ENCODE assay signal across 7 cellular contexts in the genomic region with DNA sequence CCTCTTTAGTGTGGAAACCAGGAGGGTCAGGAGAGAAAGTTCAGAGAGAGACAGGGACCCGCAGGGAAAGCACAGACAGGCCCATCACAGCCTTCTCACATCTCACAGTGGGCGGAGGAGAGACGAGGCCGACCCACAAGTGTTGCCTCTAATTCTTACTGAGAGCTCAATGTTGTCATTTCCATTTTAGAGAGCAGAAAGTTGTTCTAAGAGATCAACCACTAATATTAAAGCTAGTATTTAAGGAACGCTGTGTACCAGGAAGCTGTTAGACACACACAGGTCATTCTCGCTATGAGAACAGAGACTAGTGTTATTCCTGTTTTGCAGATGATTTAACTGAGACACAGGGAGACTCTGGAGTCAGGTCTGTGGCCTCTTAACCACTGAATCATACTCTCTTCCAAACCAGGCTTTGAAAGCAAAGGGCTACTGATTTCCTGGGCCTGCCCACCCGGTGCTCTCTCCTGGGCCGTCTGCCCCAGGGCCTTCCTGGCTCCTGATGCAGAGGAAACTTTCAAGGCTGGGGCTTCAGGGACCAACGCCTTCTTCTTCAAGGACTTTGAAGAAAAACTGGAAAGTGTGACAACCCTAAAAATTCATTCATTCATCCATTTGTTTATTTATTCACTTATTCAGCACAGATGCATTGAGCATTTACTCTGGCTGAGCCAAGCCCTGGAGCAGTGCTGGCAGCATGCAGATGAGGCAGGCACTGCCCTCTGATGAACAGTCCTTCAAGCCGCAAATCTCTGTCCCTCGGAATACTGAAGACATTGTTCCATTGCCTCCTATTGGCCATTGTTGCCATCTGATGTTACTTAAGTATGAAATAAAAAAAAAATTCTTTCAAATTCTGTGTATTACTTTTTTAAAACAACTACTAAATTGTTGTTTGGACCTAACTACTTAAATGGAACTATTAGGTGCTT. TPM values are rescaled to one million over a fixed set of nuclear protein-coding genes. Genes with fewer than 3 reads are reported as not detected.
DNase-seq lines count a peak whose midpoint lies in the region; ATAC-seq, FAIRE-seq and TF ChIP-seq lines count a peak whose summit lies in the region.

No MANE protein-coding gene starts in this region.

- no peak overlapping the region for H3K4me2 ChIP-seq in PC-9
- H3K4me2 ChIP-seq in endothelial cell of umbilical vein (ENCODE audit: insufficient read depth, low read length) = peak overlapping the region; percentile 46
- H3K4me2 ChIP-seq in mesendoderm (ENCODE audit: low read length) = no peak overlapping the region

- dilution Hi-C loops in endothelial cell of umbilical vein (cut with MboI; ENCODE audit: extremely low pct_ligation_motif_present, low sequenced_read_pairs) = no loop called here

- no peak overlapping the region for H3K9ac ChIP-seq in endothelial cell of umbilical vein (replicated peaks; ENCODE audit: extremely low read depth, insufficient read depth, low read length)
- H3K9ac ChIP-seq in mesendoderm (ENCODE audit: low read length) = no peak overlapping the region
- no peak overlapping the region for H3K9ac ChIP-seq in colonic mucosa (ENCODE audit: low read depth in 2 of 2, low read length in 2 of 2)

- POLR2A ChIA-PET in PC-9 (lab: Charles Lee; ENCODE audit: unreplicated experiment) (interaction anchor here (0.7 kb wide), 1 partner anchor 74 kb away, joined by 4 read pairs; no protein-coding TSS in a partner anchor), endothelial cell of umbilical vein (lab: Charles Lee) (no interaction called here)

- TF ChIP-seq POLR2A in endothelial cell of umbilical vein (IDR thresholded peaks at IDR 0.05; ENCODE audit: low read depth, low read length) (no peak), uterus (IDR thresholded peaks at IDR 0.05) (no peak)

- no peaks in the 10 kb centered on the region for H3K79me2 ChIP-seq in PC-9 (ENCODE audit: low read depth)
- H3K79me2 ChIP-seq in endothelial cell of umbilical vein (ENCODE audit: control insufficient read depth, insufficient read depth, low read length) = no peaks in the 10 kb centered on the region
- no peaks in the 10 kb centered on the region for H3K79me2 ChIP-seq in mesendoderm (ENCODE audit: control insufficient read depth, insufficient read depth, low read length)

- H4K20me1 ChIP-seq in PC-9 (ENCODE audit: insufficient read depth) (no peaks in the 10 kb centered on the region), endothelial cell of umbilical vein (replicated peaks; ENCODE audit: control insufficient read depth, extremely low read depth, insufficient read depth, low read length) (no peaks in the 10 kb centered on the region)

- no peak overlapping the region for H4K5ac ChIP-seq in mesendoderm (ENCODE audit: low read length)

- H3K4me3 ChIP-seq in PC-9 (no peak overlapping the region), endothelial cell of umbilical vein (replicated peaks in 1 of 3; ENCODE audit: insufficient read depth in 1 of 3, low read depth in 1 of 3, low read length in 3 of 3) (no peak overlapping the region), mesendoderm (ENCODE audit: low read length) (no peak overlapping the region), uterus (no peak overlapping the region), ascending aorta (no peak overlapping the region), colonic mucosa (no peak overlapping the region)

- H3K27me3 ChIP-seq in PC-9 (ENCODE audit: insufficient read depth, low read depth) (no peaks in the 10 kb centered on the region), endothelial cell of umbilical vein (ENCODE audit: control insufficient read depth in 2 of 2, insufficient read depth in 2 of 2, low read length in 2 of 2) (peaks cover 0 to 7% of the 10 kb centered on the region in 2 experiments), mesendoderm (ENCODE audit: insufficient read depth, low read length, poor library complexity) (no peaks in the 10 kb centered on the region), uterus (no peaks in the 10 kb centered on the region), ascending aorta (no peaks in the 10 kb centered on the region), colonic mucosa (no peaks in the 10 kb centered on the region)

- no peak overlapping the region for H2BK120ac ChIP-seq in mesendoderm (ENCODE audit: low read depth, low read length)

- no peak overlapping the region for H4K8ac ChIP-seq in mesendoderm (ENCODE audit: low read depth, low read length)

- H3K36me3 ChIP-seq in PC-9 (ENCODE audit: low read depth) = no peaks in the 10 kb centered on the region
- no peaks in the 10 kb centered on the region for H3K36me3 ChIP-seq in endothelial cell of umbilical vein (ENCODE audit: control insufficient read depth in 2 of 2, extremely low read depth in 1 of 2, insufficient read depth in 2 of 2, low read length in 2 of 2)
- H3K36me3 ChIP-seq in mesendoderm (ENCODE audit: control insufficient read depth, insufficient read depth, low read length) = no peaks in the 10 kb centered on the region
- no peaks in the 10 kb centered on the region for H3K36me3 ChIP-seq in uterus
- H3K36me3 ChIP-seq in ascending aorta = no peaks in the 10 kb centered on the region
- H3K36me3 ChIP-seq in colonic mucosa = no peaks in the 10 kb centered on the region

- DNase-seq in PC-9 (no peak), endothelial cell of umbilical vein (ENCODE audit: low read depth, low spot score) (peak; percentile 32), mesendoderm (no peak), uterus (no peak), ascending aorta (ENCODE audit: low spot score in 2 of 2) (no peak), colonic mucosa (no peak)

- no peak overlapping the region for H3K23ac ChIP-seq in mesendoderm (ENCODE audit: low read length)

- H3K18ac ChIP-seq in mesendoderm (ENCODE audit: low read length) = no peak overlapping the region

- H3K4me1 ChIP-seq in PC-9 (replicated peaks; ENCODE audit: insufficient read depth) = peaks cover 54% of the 10 kb centered on the region
- H3K4me1 ChIP-seq in endothelial cell of umbilical vein (ENCODE audit: control insufficient read depth, extremely low read depth, insufficient read depth, low read length) = peaks cover 24% of the 10 kb centered on the region
- H3K4me1 ChIP-seq in mesendoderm (ENCODE audit: control insufficient read depth, low read depth, low read length) = no peaks in the 10 kb centered on the region
- peaks cover 0 to 3% of the 10 kb centered on the region in 2 donors for H3K4me1 ChIP-seq in uterus
- H3K4me1 ChIP-seq in ascending aorta = no peaks in the 10 kb centered on the region
- no peaks in the 10 kb centered on the region for H3K4me1 ChIP-seq in colonic mucosa

- no peak overlapping the region for H2AK5ac ChIP-seq in mesendoderm (ENCODE audit: low read length)

- no peaks in the 10 kb centered on the region for H3K9me1 ChIP-seq in endothelial cell of umbilical vein (replicated peaks; ENCODE audit: control insufficient read depth, extremely low read depth, insufficient read depth, low read length)

- no peak overlapping the region for H2BK5ac ChIP-seq in mesendoderm (ENCODE audit: low read length)

- no peaks in the 10 kb centered on the region for H3K79me1 ChIP-seq in mesendoderm (ENCODE audit: low read length)

- TF ChIP-seq CTCF in PC-9 (conservative IDR thresholded peaks at IDR 0.05) (no peak; the same call in 1 of the 2 replicates), endothelial cell of umbilical vein (IDR thresholded peaks at IDR 0.05; ENCODE audit: extremely low read depth in 1 of 2, insufficient read depth in 1 of 2, low read depth in 1 of 2, low read length in 2 of 2) (no peak), uterus (IDR thresholded peaks at IDR 0.05) (no peak), ascending aorta (IDR thresholded peaks at IDR 0.05) (no peak), colonic mucosa (IDR thresholded peaks at IDR 0.05) (no peak)

- FAIRE-seq in endothelial cell of umbilical vein (lab: Jason Lieb, UNC) = peak; percentile 75

- no CpG with 5 or more reads among the region's 11 CpGs for WGBS in mesendoderm (ENCODE audit: extremely low coverage, insufficient coverage, low lambda C conversion rate)

- peak overlapping the region; percentile 5 for H3K56ac ChIP-seq in mesendoderm (ENCODE audit: low read length)

- H2AFZ ChIP-seq in PC-9 (peak overlapping the region; percentile 68), endothelial cell of umbilical vein (ENCODE audit: low read depth, low read length) (peak overlapping the region; percentile 88)

- no peak for ATAC-seq in HG03432 (IDR thresholded peaks at IDR 0.05; ENCODE audit: unreplicated experiment)

- peaks cover 7% of the 10 kb centered on the region; the same call in 1 of the 2 replicates for H3K9me3 ChIP-seq in PC-9 (ENCODE audit: insufficient read depth, low read depth)
- no peaks in the 10 kb centered on the region for H3K9me3 ChIP-seq in endothelial cell of umbilical vein (replicated peaks; ENCODE audit: control insufficient read depth, insufficient read depth, low read length)
- no peaks in the 10 kb centered on the region for H3K9me3 ChIP-seq in uterus
- peaks cover 0 to 4% of the 10 kb centered on the region in 2 donors for H3K9me3 ChIP-seq in ascending aorta
- H3K9me3 ChIP-seq in colonic mucosa = no peaks in the 10 kb centered on the region

- H3K27ac ChIP-seq in PC-9 (peak overlapping the region; percentile 78), endothelial cell of umbilical vein (ENCODE audit: insufficient read depth, low read depth, low read length) (peak overlapping the region; percentile 24), mesendoderm (ENCODE audit: low read depth, low read length) (no peak overlapping the region), uterus (peak overlapping the region; percentile 60 to 67), ascending aorta (peak overlapping the region in 1 of 2 donors; percentile 16), colonic mucosa (no peak overlapping the region)

- no peaks in the 10 kb centered on the region for H3K9me2 ChIP-seq in PC-9 (ENCODE audit: insufficient read depth)

- intact Hi-C loops in PC-9 (cut with micrococcal nuclease; ENCODE audit: unreplicated experiment) = no loop called here
- intact Hi-C loops in endothelial cell of umbilical vein (cut with micrococcal nuclease) = loop anchor here (2.0 kb wide), 1 partner anchor 37 kb away; the partner anchor contains the start of gene BIN1
- intact Hi-C loops in uterus (cut with DNase I; ENCODE audit: low total_unique reads) = no loop called here
- intact Hi-C loops in ascending aorta (cut with DNase I) = no loop called here
- intact Hi-C loops in colonic mucosa (cut with DNase I) = loop anchor here (5.0 kb wide), 1 partner anchor 77 kb away; no protein-coding TSS in a partner anchor

- BruUV-seq in PC-9 (replicated peaks; lab: Mats Ljungman, UMichigan) (no TSS peak), endothelial cell of umbilical vein (replicated peaks; lab: Mats Ljungman, UMichigan) (no TSS peak)

- H3F3A ChIP-seq in PC-9 (ENCODE audit: insufficient read depth, low read depth) = peaks cover 13% of the 10 kb centered on the region

- H2BK15ac ChIP-seq in mesendoderm (replicated peaks; ENCODE audit: low read depth) = no peak overlapping the region

- CTCF ChIA-PET in PC-9 (lab: Charles Lee) = interaction anchor here (0.7 kb wide), 2 partner anchors 9 to 106 kb away, joined by 3 to 4 read pairs; no protein-coding TSS in a partner anchor
- CTCF ChIA-PET in endothelial cell of umbilical vein (lab: Charles Lee) = interaction anchor here (1.0 to 3.7 kb wide), 4 partner anchors 10 to 76 kb away, joined by 3 to 18 read pairs (median 6); partner anchors contain the start of gene BIN1

- no peak overlapping the region for H3K4ac ChIP-seq in mesendoderm (ENCODE audit: low read depth, low read length)

RNA-seq across cellular contexts. Expression of gene BIN1, which starts 37.2 kb away (rescaled TPM):
- total RNA-seq in PC-9 (2021) = 87.5 and 95.6 TPM in 2 replicates
- 36.9 and 41.1 TPM in 2 replicates for total RNA-seq in endothelial cell of umbilical vein
- 25.8 and 26.3 TPM in 2 replicates for polyA plus RNA-seq in endothelial cell of umbilical vein
- polyA plus RNA-seq in endothelial cell of umbilical vein (2011; cell fraction: cytosol; rRNA removed) = 28.8 and 33.3 TPM in 2 replicates
- polyA plus RNA-seq in endothelial cell of umbilical vein (2011; cell fraction: nucleus; rRNA removed) = 44.9 and 47.0 TPM in 2 replicates
- 44.5 and 73.2 TPM in 2 replicates for polyA plus RNA-seq in endothelial cell of umbilical vein (2012)
- 13.8 and 26.5 TPM in 2 replicates for polyA minus RNA-seq in endothelial cell of umbilical vein
- 20.5 TPM for polyA minus RNA-seq in endothelial cell of umbilical vein (2011; cell fraction: cytosol; rRNA and poly(A)+ RNA removed)
- 8.6 and 18.5 TPM in 2 replicates for polyA minus RNA-seq in endothelial cell of umbilical vein (2011; cell fraction: nucleus; rRNA and poly(A)+ RNA removed)
- polyA plus RNA-seq in mesendoderm (2013, experiment 1 of 2) = 18.7 TPM
- 20.2 TPM for polyA plus RNA-seq in mesendoderm (2013, experiment 2 of 2)
- 100 to 1,000 TPM in 1 of 4 donors, 10 to 100 TPM in 3; 41.5 to 112 (median 57.8) TPM for total RNA-seq in uterus
- total RNA-seq in ascending aorta = 71.6 TPM
- total RNA-seq in colonic mucosa = 10 to 100 TPM; 38.5 to 60.8 TPM

Comparison
In these comparisons a context has a peak if more than half of its experiments do, and no peak if none do; other contexts are left out.
1. H3K27ac ChIP-seq: peak in PC-9 (single experiment), endothelial cell of umbilical vein (single experiment) and uterus (2 of 2); none in mesendoderm (single experiment) and colonic mucosa (single experiment).
2. intact Hi-C loops: an anchor here in endothelial cell of umbilical vein (2.0 kb wide) and colonic mucosa (5.0 kb wide); none called in PC-9, uterus and ascending aorta.